In genomic region chrX:25503826-25504225, GRCh38 we compare ENCODE assay signal across 2 cellular contexts.
A peak's percentile ranks its signal among the peaks of the same experiment; 100 is the strongest.
TF ChIP-seq lines count a peak whose summit lies in the region.

No MANE protein-coding gene starts in this region.

TF ChIP-seq in HepG2, 621 proteins besides CTCF, POLR2A, EP300 and RAD21:
- TF ChIP-seq ZNF646 (CRISPR knock-in tag; IDR thresholded peaks at IDR 0.05) (no peak), ZNF644 (CRISPR knock-in tag; IDR thresholded peaks at IDR 0.05; ENCODE audit: low read depth) (0 out of 2 replicates have a peak, but pooled peaks have one; percentile 46), ZNF460 (CRISPR knock-in tag; IDR thresholded peaks at IDR 0.05; ENCODE audit: borderline replicate concordance) (no peak), SNAPC5 (CRISPR knock-in tag; IDR thresholded peaks at IDR 0.05; ENCODE audit: borderline replicate concordance) (no peak), SKI (IDR thresholded peaks at IDR 0.05; ENCODE audit: partially characterized antibody) (peak; percentile 47), MTA1 (CRISPR knock-in tag; IDR thresholded peaks at IDR 0.05; ENCODE audit: borderline replicate concordance) (no peak), ZNF331 (CRISPR knock-in tag; IDR thresholded peaks at IDR 0.05) (no peak), TEAD3 (CRISPR knock-in tag; optimal IDR thresholded peaks at IDR 0.05; ENCODE audit: borderline replicate concordance) (peak; percentile 25), RARA (CRISPR knock-in tag; IDR thresholded peaks at IDR 0.05) (peak; percentile 53), TCF7 (IDR thresholded peaks at IDR 0.05; ENCODE audit: low read depth) (peak; percentile 41; the same call in 1 of the 2 replicates), FIP1L1 (IDR thresholded peaks at IDR 0.05; ENCODE audit: borderline replicate concordance, insufficient read depth, low read depth, low read length) (no peak), ZNF333 (CRISPR knock-in tag; IDR thresholded peaks at IDR 0.05; ENCODE audit: borderline replicate concordance) (0 out of 2 replicates have a peak, but pooled peaks have one; percentile 46), SOX13 (IDR thresholded peaks at IDR 0.05) (no peak), SOX13 (CRISPR knock-in tag; conservative IDR thresholded peaks at IDR 0.05 in 1 of 2, IDR thresholded peaks at IDR 0.05 in 1 of 2) (peak in 1 of 2 experiments; percentile 53; a peak in 1 of 4 replicates), HNF4A (CRISPR knock-in tag; IDR thresholded peaks at IDR 0.05) (0 out of 2 replicates have a peak, but pooled peaks have one; percentile 20)

TF ChIP-seq in GM23338, 12 proteins besides CTCF, POLR2A, EP300 and RAD21:
- TF ChIP-seq EZH2 (IDR thresholded peaks at IDR 0.05; ENCODE audit: low read depth, unreplicated experiment) (no peak), ZNF462 (CRISPR knock-in tag; IDR thresholded peaks at IDR 0.05) (0 out of 2 replicates have a peak, but pooled peaks have one; percentile 29)
